ENCODE assay signal across 13 cellular contexts in the genomic region with DNA sequence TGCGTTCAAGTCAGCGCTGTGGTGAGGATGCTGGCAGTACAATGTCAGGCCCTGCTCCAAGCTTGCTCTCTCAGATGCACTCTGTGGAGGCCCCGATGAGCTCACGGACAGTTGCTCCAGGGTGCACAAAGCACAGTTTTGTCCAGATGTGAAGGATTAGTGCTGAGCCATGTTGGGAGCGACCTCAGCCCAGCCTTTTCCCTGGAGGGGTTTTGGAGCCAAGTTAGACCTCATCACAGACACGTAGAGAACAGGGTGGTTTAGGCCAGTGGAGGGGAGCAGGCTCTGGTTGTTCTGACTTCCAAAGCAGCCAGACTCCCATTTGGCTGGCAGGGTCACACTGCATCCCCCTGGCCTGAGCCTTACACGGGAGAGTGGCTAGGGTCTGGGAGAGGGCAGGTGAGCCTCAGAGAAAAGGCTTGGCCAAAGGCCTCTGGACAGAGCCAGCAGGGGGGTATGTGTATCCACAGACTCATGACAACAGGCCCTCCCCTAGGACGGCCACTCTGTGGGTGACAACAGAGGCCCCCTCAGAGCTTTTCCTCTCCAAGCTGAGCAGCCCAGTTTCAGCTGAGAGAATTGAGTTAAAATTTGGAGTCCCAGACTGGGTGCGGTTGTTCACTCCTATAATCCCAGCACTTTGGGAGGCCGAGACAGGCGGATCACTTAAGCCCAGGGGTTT. TPM values are rescaled to one million over a fixed set of nuclear protein-coding genes. Genes with fewer than 3 reads are reported as not detected.
DNase-seq lines count a peak whose midpoint lies in the region; ATAC-seq and TF ChIP-seq lines count a peak whose summit lies in the region.
"Had no signal": no experiment of that assay in that cellular context is flagged by ENCODE, and none has a peak within 500 bp of the region (broad histone marks: within the 10 kb centered on the region; RNA-seq: fewer than 3 reads in every experiment).

No MANE protein-coding gene starts in this region.

- H3K27me3 Mint-ChIP-seq in brain: peaks cover 32% of the 10 kb centered on the region

- H3K27ac ChIP-seq in right atrium auricular region (peak overlapping the region; percentile 70 to 89), skin epidermis (peak overlapping the region in 17 of 21 experiments; percentile 18 to 81 (median 59))
- H3K27ac ChIP-seq: parathyroid adenoma had no signal

- DNase-seq in ELF-1 (ENCODE audit: low read depth, low spot score): peak; percentile 25
- DNase-seq in right atrium auricular region (ENCODE audit: low spot score): peak; percentile 85
- DNase-seq in ecto neural progenitor cell (ENCODE audit: low spot score): no peak
- DNase-seq in HUDEP-2 (lab: John Stamatoyannopoulos, UW; ENCODE audit: unreplicated experiment in 76 of 76): no peak
- DNase-seq in NCI-H82 treated with DMSO at 0.1 percent for 48 hours (lab: John Stamatoyannopoulos, UW; ENCODE audit: unreplicated experiment): no peak
- DNase-seq: activated CD8-positive, alpha-beta memory T cell treated with anti-CD3 and anti-CD28 coated beads, Interleukin-2, amount 50 U/mL, for 48 hours; CD8-positive, alpha-beta memory T cell; Kasumi-1 had no signal

- peak overlapping the region in 1 of 5 experiments; percentile 49 for H3K4me3 Mint-ChIP-seq in brain
- H3K4me3 Mint-ChIP-seq: CD8-positive, alpha-beta memory T cell had no signal

- peaks cover 0 to 32% of the 10 kb centered on the region in 2 donors for H3K4me1 ChIP-seq in right atrium auricular region

- peaks cover 0 to 3% (median 0%) of the 10 kb centered on the region in 5 experiments for H3K9me3 Mint-ChIP-seq in brain
- H3K9me3 Mint-ChIP-seq: CD8-positive, alpha-beta memory T cell had no signal

- no peak for ATAC-seq in GM18907 (IDR thresholded peaks at IDR 0.05; ENCODE audit: unreplicated experiment)

- TF ChIP-seq CTCF in brain (conservative IDR thresholded peaks at IDR 0.05): no peak
- no peak for TF ChIP-seq CTCF in right atrium auricular region (IDR thresholded peaks at IDR 0.05)

- H3K36me3 Mint-ChIP-seq in brain: no peaks in the 10 kb centered on the region
- H3K36me3 Mint-ChIP-seq: CD8-positive, alpha-beta memory T cell had no signal

- H3K36me3 ChIP-seq in right atrium auricular region: no peaks in the 10 kb centered on the region

- H3K4me3 ChIP-seq in right atrium auricular region (no peak overlapping the region), skin epidermis (no peak overlapping the region)

- no peaks in the 10 kb centered on the region for H3K9me3 ChIP-seq in right atrium auricular region

- H3K4me1 Mint-ChIP-seq in brain: peaks cover 40% of the 10 kb centered on the region

- peak overlapping the region in 3 of 5 experiments; percentile 69 to 88 (median 75) for H3K27ac Mint-ChIP-seq in brain
- H3K27ac Mint-ChIP-seq: CD8-positive, alpha-beta memory T cell had no signal

- H3K27me3 ChIP-seq in right atrium auricular region: no peaks in the 10 kb centered on the region

RNA-seq across cellular contexts. Expression of a gene that starts 4.6 kb away (rescaled TPM):
- polyA plus RNA-seq in brain (ENCODE audit: insufficient read depth, low read depth, low replicate concordance): 6.4 TPM
- 10 to 100 TPM; 25.5 to 36.3 TPM for total RNA-seq in right atrium auricular region
- total RNA-seq: CD8-positive, alpha-beta memory T cell; OCI-LY7 had no signal
- polyA plus RNA-seq: CD8-positive, alpha-beta memory T cell had no signal

RNA-seq across cellular contexts. Expression of a gene that starts 58.7 kb away (rescaled TPM):
- polyA plus RNA-seq in brain (ENCODE audit: insufficient read depth, low read depth, low replicate concordance): 37.5 TPM
- total RNA-seq in right atrium auricular region: 1 to 10 TPM; 3.4 to 8.8 TPM
- total RNA-seq: OCI-LY7 had no signal

Comparison
In these comparisons a context has a peak if more than half of its experiments do, and no peak if none do; other contexts are left out.
1. DNase-seq: peak in ELF-1 (single experiment) and right atrium auricular region (single experiment); none in ecto neural progenitor cell (single experiment), HUDEP-2 (0 of 76) and NCI-H82 treated with DMSO at 0.1 percent for 48 hours (single experiment).